ENCODE assay signal across 9 cellular contexts in genomic region chr15:40764766-40765136, GRCh38. TPM values are rescaled to one million over a fixed set of nuclear protein-coding genes. Genes with fewer than 3 reads are reported as not detected.
DNase-seq lines count a peak whose midpoint lies in the region; ATAC-seq, FAIRE-seq and TF ChIP-seq lines count a peak whose summit lies in the region.
"Had no signal": no experiment of that assay in that cellular context is flagged by ENCODE, and none has a peak within 500 bp of the region (broad histone marks: within the 10 kb centered on the region; RNA-seq: fewer than 3 reads in every experiment).

No MANE protein-coding gene starts in this region.

- H4K91ac ChIP-seq in H1 (replicated peaks; ENCODE audit: insufficient read length, low read length): no peak overlapping the region

- CTCF ChIA-PET in H1 (lab: Charles Lee; ENCODE audit: partially characterized antibody): interaction anchor here (0.6 to 15.3 kb wide), 13 partner anchors 18 to 510 kb away, joined by 3 to 184 read pairs (median 4); no protein-coding TSS in a partner anchor

- H3K4me2 ChIP-seq in H1 (ENCODE audit: insufficient read depth in 1 of 2, low read depth in 2 of 2, low read length in 2 of 2): peak overlapping the region; percentile 65 to 92
- H3K4me2 ChIP-seq in neural cell (ENCODE audit: low read length): no peak overlapping the region

- DNase-seq in CD4-positive, CD25-positive, alpha-beta regulatory T cell: no peak
- DNase-seq in NAMALWA (ENCODE audit: low spot score) (peak; percentile 50), H1 (ENCODE audit: low read depth in 1 of 2, low spot score in 2 of 2) (no peak), SHP77 (lab: John Stamatoyannopoulos, UW) (no peak)
- no peak for DNase-seq in stimulated activated CD4-positive, alpha-beta T cell treated with anti-CD3 and anti-CD28 coated beads, Interleukin-15, amount 100 ng/mL, for 24 hours
- DNase-seq: NCI-H446 treated with DMSO at 0.1 percent for 48 hours had no signal

- no peak for TF ChIP-seq POLR2A in H1 (IDR thresholded peaks at IDR 0.05; ENCODE audit: control extremely low read depth in 1 of 2, low read depth in 2 of 2, low read length in 2 of 2)

- H3K79me2 ChIP-seq in H1 (ENCODE audit: control insufficient read depth in 1 of 2, insufficient read depth in 2 of 2, low read length in 2 of 2) (no peaks in the 10 kb centered on the region), neural cell (replicated peaks; ENCODE audit: insufficient read depth, low read length) (no peaks in the 10 kb centered on the region)

- H2BK5ac ChIP-seq in H1 (ENCODE audit: low read depth, low read length): no peak overlapping the region

- no peak overlapping the region for H4K8ac ChIP-seq in H1 (ENCODE audit: extremely low read depth, insufficient read depth, low read length)

- no peaks in the 10 kb centered on the region for H3K9me3 ChIP-seq in CD4-positive, CD25-positive, alpha-beta regulatory T cell (ENCODE audit: control insufficient read depth in 2 of 2, low read length in 2 of 2)
- H3K9me3 ChIP-seq in H1 (ENCODE audit: insufficient read depth in 2 of 2, low read depth in 1 of 2, low read length in 1 of 2): no peaks in the 10 kb centered on the region
- H3K9me3 ChIP-seq in neural cell (ENCODE audit: low read length): no peaks in the 10 kb centered on the region

- 54% methylated on average over 6 of the region's 6 CpGs; no CpG with 5 or more reads in 1 of the 2 experiments for WGBS in H1 (ENCODE audit: extremely low coverage in 1 of 2, insufficient coverage in 1 of 2, insufficient read length in 1 of 2, insufficient replicate concordance in 2 of 2, low coverage in 1 of 2, low lambda C conversion rate in 2 of 2, missing lambda C conversion rate in 1 of 2), 2 experiments

- H2AK5ac ChIP-seq in H1 (ENCODE audit: low read depth, low read length): no peak overlapping the region

- no peaks in the 10 kb centered on the region for H3K79me1 ChIP-seq in H1 (ENCODE audit: low read depth, low read length)

- peaks cover 46% of the 10 kb centered on the region for H3K4me1 ChIP-seq in CD4-positive, CD25-positive, alpha-beta regulatory T cell (ENCODE audit: control insufficient read depth, insufficient read depth, low read length, poor library complexity, severe bottlenecking)
- peaks cover 6 to 30% (median 19%) of the 10 kb centered on the region in 4 experiments for H3K4me1 ChIP-seq in H1 (replicated peaks in 1 of 4; ENCODE audit: control insufficient read depth in 3 of 4, insufficient read depth in 4 of 4, low read length in 3 of 4)

- no peaks in the 10 kb centered on the region for H3K9me3 Mint-ChIP-seq in CD4-positive, CD25-positive, alpha-beta regulatory T cell

- H2BK20ac ChIP-seq in H1 (ENCODE audit: low read length): no peak overlapping the region

- H3K27ac ChIP-seq in CD4-positive, CD25-positive, alpha-beta regulatory T cell (ENCODE audit: insufficient read depth, low read length, poor library complexity, severe bottlenecking): peak overlapping the region; percentile 78
- H3K27ac ChIP-seq in H1 (ENCODE audit: low read depth, low read length) (no peak overlapping the region), neural cell (ENCODE audit: low read length) (no peak overlapping the region)

- no peak overlapping the region for H3K4ac ChIP-seq in H1 (replicated peaks; ENCODE audit: insufficient read length, low read depth, low read length)

- H3K4me1 Mint-ChIP-seq in CD4-positive, CD25-positive, alpha-beta regulatory T cell: peaks cover 7 to 51% (median 15%) of the 10 kb centered on the region in 4 donors

- H2AFZ ChIP-seq in H1 (ENCODE audit: low read length) (no peak overlapping the region), neural cell (ENCODE audit: low read depth, low read length) (no peak overlapping the region)

- H2BK12ac ChIP-seq in H1 (ENCODE audit: low read depth, low read length): no peak overlapping the region

- H3K4me3 Mint-ChIP-seq in CD4-positive, CD25-positive, alpha-beta regulatory T cell: peak overlapping the region; percentile 87 to 94 (median 90)

- no peak overlapping the region for H2BK120ac ChIP-seq in H1 (replicated peaks; ENCODE audit: low read depth, low read length)

- peaks cover 5% of the 10 kb centered on the region for H3K36me3 ChIP-seq in CD4-positive, CD25-positive, alpha-beta regulatory T cell (ENCODE audit: control insufficient read depth, insufficient read depth, low read length)
- no peaks in the 10 kb centered on the region for H3K36me3 ChIP-seq in H1 (ENCODE audit: control insufficient read depth in 2 of 4, insufficient read depth in 4 of 4, low read length in 3 of 4)
- no peaks in the 10 kb centered on the region for H3K36me3 ChIP-seq in neural cell (ENCODE audit: insufficient read depth, low read length)

- TF ChIP-seq RAD21 in H1 (IDR thresholded peaks at IDR 0.05 in 1 of 2, conservative IDR thresholded peaks at IDR 0.05 in 1 of 2; ENCODE audit: low read depth in 2 of 2, low read length in 2 of 2) (no peak), neural cell (conservative IDR thresholded peaks at IDR 0.05) (no peak)

- POLR2A ChIA-PET in H1 (lab: Charles Lee; ENCODE audit: partially characterized antibody): interaction anchor here (0.6 to 3.0 kb wide), 14 partner anchors 8 to 526 kb away, joined by 3 to 11 read pairs (median 6); partner anchors contain the start of genes RAD51 and SPINT1

- peak overlapping the region; percentile 90 to 93 (median 91) for H3K27ac Mint-ChIP-seq in CD4-positive, CD25-positive, alpha-beta regulatory T cell

- H3K23me2 ChIP-seq in H1 (ENCODE audit: low read depth, low read length): peaks cover 14% of the 10 kb centered on the region; the same call in 1 of the 2 replicates

- H3K18ac ChIP-seq in H1 (ENCODE audit: extremely low read depth, low read length): no peak overlapping the region

- no peaks in the 10 kb centered on the region for H3K36me3 Mint-ChIP-seq in CD4-positive, CD25-positive, alpha-beta regulatory T cell

- TF ChIP-seq CTCF in H1 (IDR thresholded peaks at IDR 0.05; ENCODE audit: control extremely low read depth in 1 of 3, insufficient read depth in 1 of 3, low read depth in 1 of 3, low read length in 3 of 3): no peak
- no peak for TF ChIP-seq CTCF in neural cell (IDR thresholded peaks at IDR 0.05; ENCODE audit: poor library complexity, severe bottlenecking)

- H3F3A ChIP-seq in neural cell (ENCODE audit: insufficient read depth, low read length, poor library complexity, severe bottlenecking): no peaks in the 10 kb centered on the region

- FAIRE-seq in H1 (lab: Jason Lieb, UNC): no peak

- H3K9ac ChIP-seq in H1 (replicated peaks in 1 of 4; ENCODE audit: extremely low read depth in 1 of 4, low read depth in 3 of 4, low read length in 3 of 4): peak overlapping the region in 3 of 4 experiments; percentile 2 to 26 (median 20); a peak in 2 of 7 replicates
- no peak overlapping the region for H3K9ac ChIP-seq in neural cell (ENCODE audit: low read length)

- no peak overlapping the region for H4K5ac ChIP-seq in H1 (ENCODE audit: insufficient read length, low read depth, low read length)

- H3K27me3 ChIP-seq in CD4-positive, CD25-positive, alpha-beta regulatory T cell (ENCODE audit: control insufficient read depth, insufficient read depth, low read length): no peaks in the 10 kb centered on the region
- H3K27me3 ChIP-seq in H1 (replicated peaks in 1 of 4; ENCODE audit: control insufficient read depth in 3 of 4, extremely low read depth in 1 of 4, insufficient read depth in 3 of 4, low read length in 3 of 4) (peaks cover 0 to 7% (median 3%) of the 10 kb centered on the region in 4 experiments; a peak in 5 of 7 replicates), neural cell (ENCODE audit: insufficient read depth, low read depth, low read length) (peaks cover 21% of the 10 kb centered on the region)

- H3K27me3 Mint-ChIP-seq in CD4-positive, CD25-positive, alpha-beta regulatory T cell: no peaks in the 10 kb centered on the region

- peak overlapping the region; percentile 82 for H3K4me3 ChIP-seq in CD4-positive, CD25-positive, alpha-beta regulatory T cell (ENCODE audit: low read depth, low read length)
- H3K4me3 ChIP-seq in H1 (ENCODE audit: extremely low read depth in 1 of 4, insufficient read depth in 2 of 4, low read depth in 3 of 4, low read length in 4 of 4) (peak overlapping the region; percentile 44 to 81 (median 74)), neural cell (ENCODE audit: low read length) (peak overlapping the region; percentile 72)

- no peaks in the 10 kb centered on the region for H3K9me2 ChIP-seq in neural cell (ENCODE audit: insufficient read depth, low read length)

- no peak for TF ChIP-seq EP300 in H1 (IDR thresholded peaks at IDR 0.05; ENCODE audit: borderline replicate concordance in 1 of 2, low read depth in 2 of 2, low read length in 2 of 2)
- no peak for TF ChIP-seq EP300 in neural cell (conservative IDR thresholded peaks at IDR 0.05; ENCODE audit: poor library complexity, severe bottlenecking)

- no peak for ATAC-seq in CD4-positive, CD25-positive, alpha-beta regulatory T cell (ENCODE audit: low read depth in 2 of 2)
- ATAC-seq in GM19351 (IDR thresholded peaks at IDR 0.05; ENCODE audit: unreplicated experiment) (no peak), GM21619 (IDR thresholded peaks at IDR 0.05; ENCODE audit: unreplicated experiment) (no peak)

- no peak overlapping the region for H3K56ac ChIP-seq in H1 (replicated peaks; ENCODE audit: insufficient read length, low read depth, low read length)

- H2BK15ac ChIP-seq in H1 (ENCODE audit: low read length): no peak overlapping the region

- H3K14ac ChIP-seq in H1 (ENCODE audit: insufficient read length): no peak overlapping the region

- H4K20me1 ChIP-seq in H1 (replicated peaks in 1 of 2; ENCODE audit: control insufficient read depth in 1 of 2, insufficient read depth in 2 of 2, low read length in 2 of 2) (peaks cover 0 to 2% of the 10 kb centered on the region in 2 experiments), neural cell (ENCODE audit: insufficient read depth) (no peaks in the 10 kb centered on the region)

- H3K23ac ChIP-seq in H1 (ENCODE audit: insufficient read length): no peak overlapping the region

RNA-seq across cellular contexts. Expression of gene GCHFR, which starts 0.9 kb away (rescaled TPM):
- 23.4 TPM for total RNA-seq in CD4-positive, CD25-positive, alpha-beta regulatory T cell
- polyA plus RNA-seq in CD4-positive, CD25-positive, alpha-beta regulatory T cell: 100 to 1,000 TPM; 111 to 163 (median 127) TPM
- 22.7 and 25.9 TPM in 2 replicates for total RNA-seq in H1 (2021; fragmentation: NEBNext Ultra II Directional; extraction: Animal tissue kit (Norgen Biotek cat#: 25700))
- polyA plus RNA-seq in H1 (2011; rRNA removed) (81.5 and 102 TPM in 2 replicates), neural cell (7.2 and 17.3 TPM in 2 replicates)
- polyA plus RNA-seq in H1 (2011; cell fraction: cytosol; rRNA removed): 59.2 TPM
- 56.4 TPM for polyA plus RNA-seq in H1 (2011; cell fraction: nucleus; rRNA removed)
- polyA plus RNA-seq in H1 (2012, experiment 1 of 2): 21.1 to 35.2 TPM (median 30.6 TPM) in 4 replicates
- polyA plus RNA-seq in H1 (2012, experiment 2 of 2): 35.5 TPM
- polyA plus RNA-seq in H1 (2013, experiment 1 of 2): 29.6 TPM
- polyA plus RNA-seq in H1 (2013, experiment 2 of 2): 28.9 TPM
- polyA minus RNA-seq in H1 (2011; rRNA and poly(A)+ RNA removed): 8.3 and 8.8 TPM in 2 replicates
- polyA minus RNA-seq in H1 (2011; cell fraction: cytosol; rRNA and poly(A)+ RNA removed): 14.4 TPM
- 17.8 TPM for polyA minus RNA-seq in H1 (2011; cell fraction: nucleus; rRNA and poly(A)+ RNA removed)
- 1.7 and 2.0 TPM in 2 replicates for polyA minus RNA-seq in neural cell

RNA-seq across cellular contexts. Expression of gene C15orf62, which starts 5.0 kb away (rescaled TPM):
- 1.9 TPM for total RNA-seq in CD4-positive, CD25-positive, alpha-beta regulatory T cell
- polyA plus RNA-seq in CD4-positive, CD25-positive, alpha-beta regulatory T cell: under 1 TPM in 3 of 4 donors, not detected in 1; 0.17 to 0.30 (median 0.30) TPM
- total RNA-seq in H1 (2021; fragmentation: NEBNext Ultra II Directional; extraction: Animal tissue kit (Norgen Biotek cat#: 25700)): 0.56 and 0.57 TPM in 2 replicates
- 0.06 and 0.19 TPM in 2 replicates for polyA plus RNA-seq in H1 (2011; rRNA removed)
- polyA plus RNA-seq in H1 (2011; cell fraction: cytosol; rRNA removed): 0.09 TPM
- 0.19 TPM for polyA plus RNA-seq in H1 (2011; cell fraction: nucleus; rRNA removed)
- polyA plus RNA-seq in H1 (2012, experiment 1 of 2): 0.75 to 1.7 TPM (median 1.1 TPM) in 4 replicates
- 0.87 TPM for polyA plus RNA-seq in H1 (2012, experiment 2 of 2)
- 0.20 TPM for polyA plus RNA-seq in H1 (2013, experiment 1 of 2)
- polyA plus RNA-seq in H1 (2013, experiment 2 of 2): 0.24 TPM
- polyA minus RNA-seq in H1 (2011; rRNA and poly(A)+ RNA removed): 0.13 TPM in 1 of 2 replicates, not detected in the other
- polyA minus RNA-seq in H1 (2011; cell fraction: cytosol; rRNA and poly(A)+ RNA removed): not detected
- polyA minus RNA-seq in H1 (2011; cell fraction: nucleus; rRNA and poly(A)+ RNA removed): 0.80 TPM
- polyA plus RNA-seq in neural cell: not detected in 2 replicates
- polyA minus RNA-seq in neural cell: not detected in 2 replicates

RNA-seq across cellular contexts. Expression of gene RMDN3, which starts 9.7 kb away (rescaled TPM):
- 27.7 TPM for total RNA-seq in CD4-positive, CD25-positive, alpha-beta regulatory T cell
- polyA plus RNA-seq in CD4-positive, CD25-positive, alpha-beta regulatory T cell: 10 to 100 TPM; 17.6 to 22.6 (median 21.6) TPM
- total RNA-seq in H1 (2021; fragmentation: NEBNext Ultra II Directional; extraction: Animal tissue kit (Norgen Biotek cat#: 25700)): 24.1 and 25.0 TPM in 2 replicates
- polyA plus RNA-seq in H1 (2011; rRNA removed) (10.8 and 13.8 TPM in 2 replicates), neural cell (24.7 and 25.3 TPM in 2 replicates)
- 20.3 TPM for polyA plus RNA-seq in H1 (2011; cell fraction: cytosol; rRNA removed)
- polyA plus RNA-seq in H1 (2011; cell fraction: nucleus; rRNA removed): 13.7 TPM
- 15.4 to 21.6 TPM (median 20.6 TPM) in 4 replicates for polyA plus RNA-seq in H1 (2012, experiment 1 of 2)
- 8.8 TPM for polyA plus RNA-seq in H1 (2012, experiment 2 of 2)
- 15.6 TPM for polyA plus RNA-seq in H1 (2013, experiment 1 of 2)
- polyA plus RNA-seq in H1 (2013, experiment 2 of 2): 17.2 TPM
- polyA minus RNA-seq in H1 (2011; rRNA and poly(A)+ RNA removed): 7.7 and 9.4 TPM in 2 replicates
- 9.2 TPM for polyA minus RNA-seq in H1 (2011; cell fraction: cytosol; rRNA and poly(A)+ RNA removed)
- polyA minus RNA-seq in H1 (2011; cell fraction: nucleus; rRNA and poly(A)+ RNA removed): 7.6 TPM
- polyA minus RNA-seq in neural cell: 22.5 and 27.0 TPM in 2 replicates

RNA-seq across cellular contexts. Expression of gene ZFYVE19, which starts 42.1 kb away (rescaled TPM):
- 24.4 TPM for total RNA-seq in CD4-positive, CD25-positive, alpha-beta regulatory T cell
- polyA plus RNA-seq in CD4-positive, CD25-positive, alpha-beta regulatory T cell: 10 to 100 TPM; 14.5 to 17.3 (median 15.7) TPM
- total RNA-seq in H1 (2021; fragmentation: NEBNext Ultra II Directional; extraction: Animal tissue kit (Norgen Biotek cat#: 25700)): 10.7 and 11.2 TPM in 2 replicates
- 21.8 and 23.7 TPM in 2 replicates for polyA plus RNA-seq in H1 (2011; rRNA removed)
- 29.4 TPM for polyA plus RNA-seq in H1 (2011; cell fraction: cytosol; rRNA removed)
- 40.8 TPM for polyA plus RNA-seq in H1 (2011; cell fraction: nucleus; rRNA removed)
- 11.4 to 14.9 TPM (median 14.1 TPM) in 4 replicates for polyA plus RNA-seq in H1 (2012, experiment 1 of 2)
- polyA plus RNA-seq in H1 (2012, experiment 2 of 2): 15.7 TPM
- 8.8 TPM for polyA plus RNA-seq in H1 (2013, experiment 1 of 2)
- polyA plus RNA-seq in H1 (2013, experiment 2 of 2): 7.9 TPM
- 15.7 and 27.7 TPM in 2 replicates for polyA minus RNA-seq in H1 (2011; rRNA and poly(A)+ RNA removed)
- polyA minus RNA-seq in H1 (2011; cell fraction: cytosol; rRNA and poly(A)+ RNA removed): 11.6 TPM
- 13.3 TPM for polyA minus RNA-seq in H1 (2011; cell fraction: nucleus; rRNA and poly(A)+ RNA removed)
- 48.2 and 63.7 TPM in 2 replicates for polyA plus RNA-seq in neural cell
- 19.0 and 25.3 TPM in 2 replicates for polyA minus RNA-seq in neural cell

RNA-seq across cellular contexts. Expression of gene DNAJC17, which starts 42.5 kb away (rescaled TPM):
- 32.6 TPM for total RNA-seq in CD4-positive, CD25-positive, alpha-beta regulatory T cell
- 10 to 100 TPM; 23.7 to 32.7 (median 29.4) TPM for polyA plus RNA-seq in CD4-positive, CD25-positive, alpha-beta regulatory T cell
- total RNA-seq in H1 (2021; fragmentation: NEBNext Ultra II Directional; extraction: Animal tissue kit (Norgen Biotek cat#: 25700)): 39.5 and 43.8 TPM in 2 replicates
- polyA plus RNA-seq in H1 (2011; rRNA removed) (45.4 and 47.2 TPM in 2 replicates), neural cell (68.5 and 79.6 TPM in 2 replicates)
- 58.5 TPM for polyA plus RNA-seq in H1 (2011; cell fraction: cytosol; rRNA removed)
- 40.6 TPM for polyA plus RNA-seq in H1 (2011; cell fraction: nucleus; rRNA removed)
- polyA plus RNA-seq in H1 (2012, experiment 1 of 2): 46.9 to 61.4 TPM (median 54.1 TPM) in 4 replicates
- polyA plus RNA-seq in H1 (2012, experiment 2 of 2): 25.1 TPM
- polyA plus RNA-seq in H1 (2013, experiment 1 of 2): 57.1 TPM
- 51.5 TPM for polyA plus RNA-seq in H1 (2013, experiment 2 of 2)
- 26.1 and 28.2 TPM in 2 replicates for polyA minus RNA-seq in H1 (2011; rRNA and poly(A)+ RNA removed)
- polyA minus RNA-seq in H1 (2011; cell fraction: cytosol; rRNA and poly(A)+ RNA removed): 26.9 TPM
- polyA minus RNA-seq in H1 (2011; cell fraction: nucleus; rRNA and poly(A)+ RNA removed): 10.4 TPM
- polyA minus RNA-seq in neural cell: 23.6 and 37.9 TPM in 2 replicates
